ENCODE assay signal across 8 cellular contexts in the genomic region with DNA sequence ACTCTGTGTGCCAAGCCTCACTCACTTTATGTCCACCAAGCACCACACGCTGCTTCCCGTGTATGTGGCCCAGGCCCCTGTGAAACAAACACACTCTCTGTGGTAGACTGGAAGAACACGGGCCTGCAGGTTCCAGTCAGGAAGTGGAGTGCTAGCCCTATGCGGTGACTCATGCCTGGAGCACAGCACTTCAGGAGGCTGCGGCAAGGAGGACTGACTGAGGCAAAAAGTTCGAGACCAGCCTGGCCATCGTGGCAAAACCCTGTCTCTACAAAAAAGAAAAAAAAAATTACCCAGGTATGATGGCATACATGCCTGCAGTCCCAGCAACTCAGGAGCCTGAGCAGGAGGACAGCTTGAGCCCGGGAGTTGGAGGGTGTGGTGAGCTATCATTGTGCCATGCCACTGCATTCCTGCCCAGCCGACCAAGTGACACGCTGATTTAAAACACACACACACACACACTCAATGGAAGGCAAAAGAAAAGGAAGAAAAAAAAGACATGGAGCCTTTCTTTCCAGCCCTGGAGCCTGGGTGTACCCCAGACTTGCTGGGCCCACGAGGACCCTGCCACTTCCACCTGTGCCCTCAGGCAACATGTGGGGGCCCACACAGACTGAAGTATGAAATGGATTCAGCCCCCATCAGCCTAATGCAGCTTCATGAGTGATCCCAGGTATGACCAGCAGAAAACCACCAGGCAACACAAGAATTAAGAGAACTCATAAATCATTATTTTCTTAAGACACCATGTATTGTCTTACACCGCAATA.
DNase-seq lines count a peak whose midpoint lies in the region; ATAC-seq and TF ChIP-seq lines count a peak whose summit lies in the region.

No MANE protein-coding gene starts in this region.

- peak; percentile 64 for DNase-seq in HFFc6
- DNase-seq in activated B cell treated with CpG ODN at 0.5 μM for 24 hours = no peak
- DNase-seq in epithelial cell of prostate (ENCODE audit: low read depth, low spot score) = peak; percentile 69
- DNase-seq in hypothalamus (lab: John Stamatoyannopoulos, UW) = no peak

- peak overlapping the region; percentile 50 for H3K27ac ChIP-seq in 22Rv1
- H3K27ac ChIP-seq in epithelial cell of prostate = peak overlapping the region; percentile 87
- H3K27ac ChIP-seq in parathyroid adenoma = no peak overlapping the region

- TF ChIP-seq CTCF in 22Rv1 (IDR thresholded peaks at IDR 0.05) (no peak), HFFc6 (IDR thresholded peaks at IDR 0.05) (no peak), activated B cell treated with CpG ODN at 0.5 μM for 24 hours (IDR thresholded peaks at IDR 0.05) (no peak), parathyroid adenoma (IDR thresholded peaks at IDR 0.05) (no peak)

- no peaks in the 10 kb centered on the region for H3K9me3 Mint-ChIP-seq in HFFc6
- H3K9me3 Mint-ChIP-seq in activated B cell treated with CpG ODN at 0.5 μM for 24 hours = no peaks in the 10 kb centered on the region

- no peak overlapping the region for H3K9ac ChIP-seq in parathyroid adenoma

- ATAC-seq in activated B cell treated with CpG ODN at 0.5 μM for 24 hours (ENCODE audit: low read depth) (no peak), HG02840 (IDR thresholded peaks at IDR 0.05; ENCODE audit: low FRiP score, unreplicated experiment) (no peak), GM21723 (IDR thresholded peaks at IDR 0.05; ENCODE audit: unreplicated experiment) (no peak)

- peaks cover 5% of the 10 kb centered on the region; the same call in 1 of the 2 replicates for H3K36me3 Mint-ChIP-seq in HFFc6 (ENCODE audit: low read depth)
- peaks cover 24% of the 10 kb centered on the region for H3K36me3 Mint-ChIP-seq in activated B cell treated with CpG ODN at 0.5 μM for 24 hours (ENCODE audit: low read depth)

- peak overlapping the region; percentile 96 for H3K27ac Mint-ChIP-seq in HFFc6
- H3K27ac Mint-ChIP-seq in activated B cell treated with CpG ODN at 0.5 μM for 24 hours = peak overlapping the region; percentile 31

- CTCF ChIA-PET in activated B cell treated with CpG ODN at 0.5 μM for 24 hours (lab: Charles Lee) = no interaction called here

- no peak overlapping the region for H2AFZ ChIP-seq in parathyroid adenoma

- no peak overlapping the region for H3K4me3 ChIP-seq in parathyroid adenoma (ENCODE audit: low read depth, low read length)

- H3K36me3 ChIP-seq in parathyroid adenoma (ENCODE audit: control insufficient read depth, insufficient read depth, low read length) = no peaks in the 10 kb centered on the region

- intact Hi-C loops in activated B cell treated with CpG ODN at 0.5 μM for 24 hours (cut with micrococcal nuclease) = loop anchor here (5.0 to 10.0 kb wide), 3 partner anchors 37 to 61 kb away; no protein-coding TSS in a partner anchor

- H3K4me3 Mint-ChIP-seq in HFFc6 (peak overlapping the region; percentile 76), activated B cell treated with CpG ODN at 0.5 μM for 24 hours (no peak overlapping the region)

- H3K27me3 Mint-ChIP-seq in HFFc6 (ENCODE audit: insufficient read depth) = peaks cover 5% of the 10 kb centered on the region
- no peaks in the 10 kb centered on the region for H3K27me3 Mint-ChIP-seq in activated B cell treated with CpG ODN at 0.5 μM for 24 hours

- H3K27me3 ChIP-seq in parathyroid adenoma (ENCODE audit: control insufficient read depth, insufficient read depth, low read length) = no peaks in the 10 kb centered on the region

- H3K4me2 ChIP-seq in parathyroid adenoma (ENCODE audit: low read length) = peak overlapping the region; percentile 48

- peaks cover 85% of the 10 kb centered on the region for H3K4me1 Mint-ChIP-seq in HFFc6 (ENCODE audit: low read depth)
- peaks cover 98% of the 10 kb centered on the region for H3K4me1 Mint-ChIP-seq in activated B cell treated with CpG ODN at 0.5 μM for 24 hours

- no peaks in the 10 kb centered on the region for H3K9me3 ChIP-seq in parathyroid adenoma (ENCODE audit: control insufficient read depth, low read length)

- POLR2A ChIA-PET in activated B cell treated with CpG ODN at 0.5 μM for 24 hours (lab: Charles Lee) = interaction anchor here (1.4 to 3.0 kb wide), 2 partner anchors 10 to 12 kb away, joined by 7 to 10 read pairs; no protein-coding TSS in a partner anchor

- peaks cover 76% of the 10 kb centered on the region for H3K79me2 ChIP-seq in parathyroid adenoma

- H3K4me1 ChIP-seq in parathyroid adenoma = peaks cover 54% of the 10 kb centered on the region

Comparison
In these comparisons a context has a peak if more than half of its experiments do, and no peak if none do; other contexts are left out.
1. DNase-seq: peak in HFFc6 (single experiment) and epithelial cell of prostate (single experiment); none in activated B cell treated with CpG ODN at 0.5 μM for 24 hours (single experiment) and hypothalamus (0 of 51).